Comparison of ENCODE assay signal across 8 cellular contexts in genomic region chr15:98649996-98650870, GRCh38. TPM values are rescaled to one million over a fixed set of nuclear protein-coding genes. Genes with fewer than 3 reads are reported as not detected.
DNase-seq lines count a peak whose midpoint lies in the region; TF ChIP-seq lines count a peak whose summit lies in the region.

No MANE protein-coding gene starts in this region.

- intact Hi-C loops in colonic mucosa (cut with DNase I): loop anchor here (10.0 kb wide), 1 partner anchor 415 kb away; no protein-coding TSS in a partner anchor

- no peaks in the 10 kb centered on the region for H3K36me3 ChIP-seq in colonic mucosa
- no peaks in the 10 kb centered on the region for H3K36me3 ChIP-seq in liver (ENCODE audit: control insufficient read depth in 4 of 4, insufficient read depth in 3 of 4, low read depth in 1 of 4, low read length in 3 of 4)

- H3K4me1 ChIP-seq in colonic mucosa (no peaks in the 10 kb centered on the region), liver (ENCODE audit: control insufficient read depth in 4 of 4, insufficient read depth in 4 of 4, low read length in 3 of 4) (peaks cover 4 to 34% (median 11%) of the 10 kb centered on the region in 4 donors)

- WGBS in liver: 4% methylated on average over 88 of the region's 88 CpGs

- peak overlapping the region; percentile 86 to 87 for H3K9ac ChIP-seq in colonic mucosa (ENCODE audit: low read depth in 2 of 2, low read length in 2 of 2)
- H3K9ac ChIP-seq in liver (ENCODE audit: low read depth in 1 of 2, low read length in 2 of 2): peak overlapping the region in 1 of 2 donors; percentile 8

- H3K27ac ChIP-seq in colonic mucosa: peak overlapping the region; percentile 89
- H3K27ac ChIP-seq in liver (ENCODE audit: low read depth in 1 of 2, low read length in 2 of 2): peak overlapping the region; percentile 41 to 61

- TF ChIP-seq RAD21 in liver (IDR thresholded peaks at IDR 0.05): no peak

- TF ChIP-seq CTCF in colonic mucosa (IDR thresholded peaks at IDR 0.05): no peak
- no peak for TF ChIP-seq CTCF in liver (IDR thresholded peaks at IDR 0.05; ENCODE audit: low read depth, low read length, missing input control)

- H3K9me3 ChIP-seq in colonic mucosa (no peaks in the 10 kb centered on the region), liver (ENCODE audit: control insufficient read depth in 4 of 4, low read length in 3 of 4) (peaks cover 0 to 5% (median 0%) of the 10 kb centered on the region in 4 donors)

- DNase-seq in DMS53 (lab: John Stamatoyannopoulos, UW) (peak; percentile 42), DMS53 treated with DMSO at 0.1 percent for 48 hours (lab: John Stamatoyannopoulos, UW; ENCODE audit: unreplicated experiment) (no peak), colonic mucosa (peak; percentile 53), NCI-H345 (lab: John Stamatoyannopoulos, UW) (no peak), inferior parietal cortex (ENCODE audit: extremely low spot score) (no peak)
- DNase-seq in activated CD4-positive, alpha-beta T cell treated with anti-CD3 and anti-CD28 coated beads for 1 hour: peak; percentile 31
- DNase-seq in stimulated activated CD8-positive, alpha-beta memory T cell treated with anti-CD3 and anti-CD28 coated beads, Interleukin-12 subunit alpha, Interleukin-12 subunit beta, amount 100 ng/mL, for 1 hour (ENCODE audit: low read depth): peak; percentile 9

- peak overlapping the region; percentile 85 for H3K4me3 ChIP-seq in colonic mucosa
- peak overlapping the region in 2 of 3 donors; percentile 37 to 92 for H3K4me3 ChIP-seq in liver (ENCODE audit: low read depth in 1 of 3, low read length in 3 of 3)

- no peaks in the 10 kb centered on the region for H3K27me3 ChIP-seq in colonic mucosa
- peaks cover 0 to 10% (median 6%) of the 10 kb centered on the region in 4 donors for H3K27me3 ChIP-seq in liver (ENCODE audit: control insufficient read depth in 4 of 4, insufficient read depth in 4 of 4, low read length in 3 of 4)

TF ChIP-seq in liver, 16 proteins besides CTCF, POLR2A, EP300 and RAD21:
- TF ChIP-seq GABPA (IDR thresholded peaks at IDR 0.05 in 1 of 2, conservative IDR thresholded peaks at IDR 0.05 in 1 of 2) (no peak), FOXA2 (IDR thresholded peaks at IDR 0.05) (no peak), FOXA1 (IDR thresholded peaks at IDR 0.05) (no peak), NR2F2 (IDR thresholded peaks at IDR 0.05) (no peak), RXRA (IDR thresholded peaks at IDR 0.05) (no peak), JUND (IDR thresholded peaks at IDR 0.05) (no peak), YY1 (IDR thresholded peaks at IDR 0.05) (no peak), SP1 (IDR thresholded peaks at IDR 0.05) (no peak), HNF4G (IDR thresholded peaks at IDR 0.05) (no peak), ATF3 (IDR thresholded peaks at IDR 0.05) (no peak), REST (IDR thresholded peaks at IDR 0.05) (no peak), EGR1 (IDR thresholded peaks at IDR 0.05; ENCODE audit: low read depth in 2 of 2) (no peak), TAF1 (conservative IDR thresholded peaks at IDR 0.05) (no peak), HNF4A (conservative IDR thresholded peaks at IDR 0.05) (no peak)
- TF ChIP-seq, protein P1, sequence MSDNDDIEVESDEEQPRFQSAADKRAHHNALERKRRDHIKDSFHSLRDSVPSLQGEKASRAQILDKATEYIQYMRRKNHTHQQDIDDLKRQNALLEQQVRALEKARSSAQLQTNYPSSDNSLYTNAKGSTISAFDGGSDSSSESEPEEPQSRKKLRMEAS (IDR thresholded peaks at IDR 0.05): no peak
- TF ChIP-seq, protein P2, sequence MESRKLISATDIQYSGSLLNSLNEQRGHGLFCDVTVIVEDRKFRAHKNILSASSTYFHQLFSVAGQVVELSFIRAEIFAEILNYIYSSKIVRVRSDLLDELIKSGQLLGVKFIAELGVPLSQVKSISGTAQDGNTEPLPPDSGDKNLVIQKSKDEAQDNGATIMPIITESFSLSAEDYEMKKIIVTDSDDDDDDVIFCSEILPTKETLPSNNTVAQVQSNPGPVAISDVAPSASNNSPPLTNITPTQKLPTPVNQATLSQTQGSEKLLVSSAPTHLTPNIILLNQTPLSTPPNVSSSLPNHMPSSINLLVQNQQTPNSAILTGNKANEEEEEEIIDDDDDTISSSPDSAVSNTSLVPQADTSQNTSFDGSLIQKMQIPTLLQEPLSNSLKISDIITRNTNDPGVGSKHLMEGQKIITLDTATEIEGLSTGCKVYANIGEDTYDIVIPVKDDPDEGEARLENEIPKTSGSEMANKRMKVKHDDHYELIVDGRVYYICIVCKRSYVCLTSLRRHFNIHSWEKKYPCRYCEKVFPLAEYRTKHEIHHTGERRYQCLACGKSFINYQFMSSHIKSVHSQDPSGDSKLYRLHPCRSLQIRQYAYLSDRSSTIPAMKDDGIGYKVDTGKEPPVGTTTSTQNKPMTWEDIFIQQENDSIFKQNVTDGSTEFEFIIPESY (IDR thresholded peaks at IDR 0.05): no peak

RNA-seq across cellular contexts. Expression of gene IGF1R, which starts 1.9 kb away (rescaled TPM):
- 10 to 100 TPM; 35.0 to 37.0 TPM for total RNA-seq in colonic mucosa
- 10 to 100 TPM in 1 of 2 donors, 1 to 10 TPM in 1; 5.7 to 10.3 TPM for total RNA-seq in liver
- under 1 TPM; 0.69 to 0.71 TPM for polyA plus RNA-seq in liver

Comparison
In these comparisons a context has a peak if more than half of its experiments do, and no peak if none do; other contexts are left out.
1. DNase-seq: peak in DMS53 (single experiment), activated CD4-positive, alpha-beta T cell treated with anti-CD3 and anti-CD28 coated beads for 1 hour (single experiment), colonic mucosa (single experiment) and stimulated activated CD8-positive, alpha-beta memory T cell treated with anti-CD3 and anti-CD28 coated beads, Interleukin-12 subunit alpha, Interleukin-12 subunit beta, amount 100 ng/mL, for 1 hour (single experiment); none in DMS53 treated with DMSO at 0.1 percent for 48 hours (single experiment), NCI-H345 (single experiment) and inferior parietal cortex (single experiment).